In genomic region chr9:129596541-129597328, GRCh38 we compare ENCODE assay signal across 1 cellular context.
A peak's percentile ranks its signal among the peaks of the same experiment; 100 is the strongest.
TF ChIP-seq lines count a peak whose summit lies in the region.

No MANE protein-coding gene starts in this region.

TF ChIP-seq in HepG2, 621 proteins besides CTCF, POLR2A, EP300 and RAD21 (continued from another document and continues in another):
- TF ChIP-seq ZBTB37 (CRISPR knock-in tag; IDR thresholded peaks at IDR 0.05) (no peak), NFIB (CRISPR knock-in tag; IDR thresholded peaks at IDR 0.05; ENCODE audit: borderline replicate concordance) (no peak), ZNF839 (CRISPR knock-in tag; IDR thresholded peaks at IDR 0.05; ENCODE audit: borderline replicate concordance) (no peak), ZNF136 (CRISPR knock-in tag; IDR thresholded peaks at IDR 0.05; ENCODE audit: low read depth) (no peak), ZNF407 (CRISPR knock-in tag; IDR thresholded peaks at IDR 0.05; ENCODE audit: not compliant biosample characterization) (no peak), IRF9 (CRISPR knock-in tag; IDR thresholded peaks at IDR 0.05; ENCODE audit: borderline replicate concordance) (no peak), HOXA9 (CRISPR knock-in tag; IDR thresholded peaks at IDR 0.05; ENCODE audit: borderline replicate concordance) (no peak), ZBTB49 (CRISPR knock-in tag; IDR thresholded peaks at IDR 0.05; ENCODE audit: borderline replicate concordance) (no peak), ARNTL (CRISPR knock-in tag; IDR thresholded peaks at IDR 0.05) (no peak), ELK4 (CRISPR knock-in tag; IDR thresholded peaks at IDR 0.05; ENCODE audit: borderline replicate concordance) (no peak), MTA1 (CRISPR knock-in tag; IDR thresholded peaks at IDR 0.05; ENCODE audit: borderline replicate concordance) (peak; percentile 11; the same call in 1 of the 2 replicates), ZSCAN5A (CRISPR knock-in tag; IDR thresholded peaks at IDR 0.05; ENCODE audit: borderline replicate concordance) (no peak; the same call in 1 of the 2 replicates), RBM39 (IDR thresholded peaks at IDR 0.05; ENCODE audit: low read depth, low read length, poor library complexity, severe bottlenecking) (no peak), PBX2 (CRISPR knock-in tag; IDR thresholded peaks at IDR 0.05) (no peak), ZNF572 (CRISPR knock-in tag; IDR thresholded peaks at IDR 0.05) (peak; percentile 64; the same call in 1 of the 2 replicates), FOXP1 (IDR thresholded peaks at IDR 0.05) (no peak), FOXP1 (CRISPR knock-in tag; IDR thresholded peaks at IDR 0.05) (no peak), ZNF430 (CRISPR knock-in tag; IDR thresholded peaks at IDR 0.05) (no peak), GATAD1 (CRISPR knock-in tag; IDR thresholded peaks at IDR 0.05) (0 out of 2 replicates have a peak, but pooled peaks have one; percentile 46), ZNF263 (CRISPR knock-in tag; IDR thresholded peaks at IDR 0.05) (peak; percentile 89), TBP (CRISPR knock-in tag; IDR thresholded peaks at IDR 0.05) (no peak), SP4 (CRISPR knock-in tag; IDR thresholded peaks at IDR 0.05) (0 out of 2 replicates have a peak, but pooled peaks have one; percentile 52), CEBPZ (IDR thresholded peaks at IDR 0.05; ENCODE audit: low read length) (no peak), THAP7 (CRISPR knock-in tag; IDR thresholded peaks at IDR 0.05) (peak; percentile 24; the same call in 1 of the 2 replicates), GATAD2A (CRISPR knock-in tag; IDR thresholded peaks at IDR 0.05) (peak; percentile 57; the same call in 1 of the 2 replicates), ZFAT (CRISPR knock-in tag; conservative IDR thresholded peaks at IDR 0.05) (no peak), MXI1 (IDR thresholded peaks at IDR 0.05; ENCODE audit: borderline replicate concordance, low read depth, low read length) (no peak), ZNF784 (CRISPR knock-in tag; IDR thresholded peaks at IDR 0.05; ENCODE audit: borderline replicate concordance) (0 out of 2 replicates have a peak, but pooled peaks have one; percentile 15), E2F2 (CRISPR knock-in tag; IDR thresholded peaks at IDR 0.05; ENCODE audit: borderline replicate concordance) (no peak), GFI1 (CRISPR knock-in tag; IDR thresholded peaks at IDR 0.05; ENCODE audit: borderline replicate concordance) (0 out of 2 replicates have a peak, but pooled peaks have one; percentile 8), NFKBIZ (CRISPR knock-in tag; IDR thresholded peaks at IDR 0.05) (no peak)
